ENCODE assay signal across 14 cellular contexts in genomic region chr2:130808482-130809268, GRCh38. TPM values are rescaled to one million over a fixed set of nuclear protein-coding genes. Genes with fewer than 3 reads are reported as not detected.
A peak's percentile ranks its signal among the peaks of the same experiment; 100 is the strongest.
DNase-seq lines count a peak whose midpoint lies in the region; TF ChIP-seq lines count a peak whose summit lies in the region.
"Had no signal": no experiment of that assay in that cellular context is flagged by ENCODE, and none has a peak within 500 bp of the region (broad histone marks: within the 10 kb centered on the region; RNA-seq: fewer than 3 reads in every experiment).

No MANE protein-coding gene starts in this region.

- no peaks in the 10 kb centered on the region for H3K4me1 ChIP-seq in mesendoderm (ENCODE audit: control insufficient read depth, low read depth, low read length)
- H3K4me1 ChIP-seq in BE2C: no peaks in the 10 kb centered on the region
- H3K4me1 ChIP-seq: adrenal gland had no signal

- H3K27me3 ChIP-seq in mesendoderm (ENCODE audit: insufficient read depth, low read length, poor library complexity) (no peaks in the 10 kb centered on the region), BE2C (no peaks in the 10 kb centered on the region)
- H3K27me3 ChIP-seq: adrenal gland had no signal

- DNase-seq in ELF-1 (ENCODE audit: low read depth, low spot score) (peak; percentile 49), NB4 (ENCODE audit: low read depth) (peak; percentile 88), astrocyte of the cerebellum (ENCODE audit: low read depth) (peak; percentile 15), mesendoderm (peak; percentile 55), iPS-NIHi7 (ENCODE audit: extremely low spot score) (no peak), AG20443 (ENCODE audit: low spot score) (no peak), epidermal melanocyte (ENCODE audit: insufficient read length, low spot score) (no peak), BE2C (no peak)
- DNase-seq: activated CD4-positive, alpha-beta T cell treated with anti-CD3 and anti-CD28 coated beads, Interleukin-2, amount 50 U/mL, for 1 hour; adrenal gland; NCI-H187; stimulated activated CD4-positive, alpha-beta T cell treated with anti-CD3 and anti-CD28 coated beads, Interleukin-4, amount 100 ng/mL, for 4 hours; stimulated activated naive CD4-positive, alpha-beta T cell treated with Interleukin-2 at 50 U/mL for 16 hours had no signal

- no peaks in the 10 kb centered on the region for H3K79me1 ChIP-seq in mesendoderm (ENCODE audit: low read length)

- H2BK5ac ChIP-seq in mesendoderm (ENCODE audit: low read length): no peak overlapping the region

- no peak overlapping the region for H3K23ac ChIP-seq in mesendoderm (ENCODE audit: low read length)

- H3K56ac ChIP-seq in mesendoderm (ENCODE audit: low read length): no peak overlapping the region

- no peak for TF ChIP-seq POLR2A in NB4 (IDR thresholded peaks at IDR 0.05; ENCODE audit: extremely low read depth, insufficient read length)

- no peak overlapping the region for H4K5ac ChIP-seq in mesendoderm (ENCODE audit: low read length)

- H4K8ac ChIP-seq in mesendoderm (ENCODE audit: low read depth, low read length): no peak overlapping the region

- no CpG with 5 or more reads among the region's 12 CpGs for WGBS in mesendoderm (ENCODE audit: extremely low coverage, insufficient coverage, low lambda C conversion rate)

- no peak overlapping the region for H2BK15ac ChIP-seq in mesendoderm (replicated peaks; ENCODE audit: low read depth)

- H2BK120ac ChIP-seq in mesendoderm (ENCODE audit: low read depth, low read length): no peak overlapping the region

- H3K4me3 ChIP-seq in NB4 (ENCODE audit: low read depth, low read length) (no peak overlapping the region), astrocyte of the cerebellum (ENCODE audit: low read depth, low read length) (no peak overlapping the region), mesendoderm (ENCODE audit: low read length) (no peak overlapping the region), BE2C (ENCODE audit: low read depth, low read length) (no peak overlapping the region)
- H3K4me3 ChIP-seq: adrenal gland had no signal

- H3K36me3 ChIP-seq in mesendoderm (ENCODE audit: control insufficient read depth, insufficient read depth, low read length): no peaks in the 10 kb centered on the region
- no peaks in the 10 kb centered on the region for H3K36me3 ChIP-seq in BE2C
- H3K36me3 ChIP-seq: adrenal gland had no signal

- H3K9me3 ChIP-seq in BE2C: no peaks in the 10 kb centered on the region
- H3K9me3 ChIP-seq: adrenal gland had no signal

- no peak overlapping the region for H3K27ac ChIP-seq in mesendoderm (ENCODE audit: low read depth, low read length)
- H3K27ac ChIP-seq: adrenal gland, C4-2B had no signal

- no peak overlapping the region for H3K9ac ChIP-seq in mesendoderm (ENCODE audit: low read length)

- in situ Hi-C loops in astrocyte of the cerebellum (cut with HindIII; ENCODE audit: low sequenced_read_pairs): no loop called here

- H3K4ac ChIP-seq in mesendoderm (ENCODE audit: low read depth, low read length): no peak overlapping the region

- no peak overlapping the region for H3K18ac ChIP-seq in mesendoderm (ENCODE audit: low read length)

- H3K79me2 ChIP-seq in mesendoderm (ENCODE audit: control insufficient read depth, insufficient read depth, low read length): no peaks in the 10 kb centered on the region

- no peak for TF ChIP-seq CTCF in NB4 (IDR thresholded peaks at IDR 0.05; ENCODE audit: low read depth, low read length)
- no peak for TF ChIP-seq CTCF in astrocyte of the cerebellum (IDR thresholded peaks at IDR 0.05; ENCODE audit: low read depth, low read length, missing control alignments)
- no peak for TF ChIP-seq CTCF in BE2C (IDR thresholded peaks at IDR 0.05; ENCODE audit: low read depth, low read length)

- no peak overlapping the region for H2AK5ac ChIP-seq in mesendoderm (ENCODE audit: low read length)

- H3K4me2 ChIP-seq in mesendoderm (ENCODE audit: low read length): no peak overlapping the region

RNA-seq across cellular contexts. Expression of gene ARHGEF4, which starts 28.0 kb away (rescaled TPM):
- polyA plus RNA-seq in mesendoderm (2013, experiment 1 of 2): 3.3 TPM
- 3.3 TPM for polyA plus RNA-seq in mesendoderm (2013, experiment 2 of 2)
- polyA plus RNA-seq in BE2C (2012; ENCODE audit: insufficient read depth, insufficient read length, low read depth): 0.43 TPM

RNA-seq across cellular contexts. Expression of gene AMER3, which starts 53.3 kb away (rescaled TPM):
- polyA plus RNA-seq in mesendoderm (2013, experiment 1 of 2): 0.25 TPM
- 0.27 TPM for polyA plus RNA-seq in mesendoderm (2013, experiment 2 of 2)
- polyA plus RNA-seq in BE2C (2012; ENCODE audit: insufficient read depth, insufficient read length, low read depth): 0.76 TPM

Comparison
In these comparisons a context has a peak if more than half of its experiments do, and no peak if none do; other contexts are left out.
1. DNase-seq: peak in ELF-1 (single experiment), NB4 (single experiment), astrocyte of the cerebellum (single experiment) and mesendoderm (single experiment); none in iPS-NIHi7 (single experiment), AG20443 (single experiment), epidermal melanocyte (single experiment) and BE2C (single experiment).